9 cellular contexts compared by ENCODE assay signal in genomic region chr1:205429742-205430464, GRCh38. TPM values are rescaled to one million over a fixed set of nuclear protein-coding genes. Genes with fewer than 3 reads are reported as not detected.
A peak's percentile ranks its signal among the peaks of the same experiment; 100 is the strongest.
DNase-seq lines count a peak whose midpoint lies in the region; ATAC-seq and TF ChIP-seq lines count a peak whose summit lies in the region.
"Had no signal": no experiment of that assay in that cellular context is flagged by ENCODE, and none has a peak within 500 bp of the region (broad histone marks: within the 10 kb centered on the region; RNA-seq: fewer than 3 reads in every experiment).

No MANE protein-coding gene starts in this region.

- peak overlapping the region; percentile 74 for H3K4me3 Mint-ChIP-seq in activated CD8-positive, alpha-beta T cell treated with anti-CD3 and anti-CD28 coated beads for 36 hours

- DNase-seq in H7 = no peak
- no peak for DNase-seq in activated CD8-positive, alpha-beta T cell treated with anti-CD3 and anti-CD28 coated beads for 36 hours
- no peak for DNase-seq in heart right ventricle
- DNase-seq in sigmoid colon = no peak
- DNase-seq in foreskin melanocyte = no peak
- no peak for DNase-seq in NCI-H2227 treated with DMSO at 0.1 percent for 48 hours (lab: John Stamatoyannopoulos, UW)
- no peak for DNase-seq in stimulated activated CD4-positive, alpha-beta T cell treated with anti-CD3 and anti-CD28 coated beads, Interleukin-1b, Interleukin-23, amount 100 ng/mL, for 48 hours

- H3K27me3 ChIP-seq in H7 (ENCODE audit: control insufficient read depth, insufficient read depth, low read length) (peaks cover 19% of the 10 kb centered on the region), heart right ventricle (peaks cover 0 to 13% (median 0%) of the 10 kb centered on the region in 7 donors), sigmoid colon (peaks cover 0 to 3% (median 0%) of the 10 kb centered on the region in 3 donors)
- H3K27me3 ChIP-seq: Peyer's patch had no signal

- H3K4me1 ChIP-seq in heart right ventricle = peaks cover 0 to 9% (median 7%) of the 10 kb centered on the region in 9 donors
- H3K4me1 ChIP-seq in sigmoid colon = peaks cover 0 to 9% (median 4%) of the 10 kb centered on the region in 4 donors

- WGBS in heart right ventricle, 2 donors = 85 to 86% methylated on average over 19 of the region's 19 CpGs
- WGBS in sigmoid colon, 2 donors = 87% methylated on average over 19 of the region's 19 CpGs

- no peaks in the 10 kb centered on the region for H3K36me3 Mint-ChIP-seq in activated CD8-positive, alpha-beta T cell treated with anti-CD3 and anti-CD28 coated beads for 36 hours (ENCODE audit: low read depth)

- TF ChIP-seq POLR2A in sigmoid colon (IDR thresholded peaks at IDR 0.05) = no peak

- no peak for ATAC-seq in activated CD8-positive, alpha-beta T cell treated with anti-CD3 and anti-CD28 coated beads for 36 hours
- ATAC-seq in heart right ventricle (no peak), HG03025 (IDR thresholded peaks at IDR 0.05; ENCODE audit: low FRiP score, unreplicated experiment) (no peak)

- no peak overlapping the region for H3K27ac ChIP-seq in heart right ventricle
- H3K27ac ChIP-seq in sigmoid colon = no peak overlapping the region
- H3K27ac ChIP-seq: Peyer's patch had no signal

- no peak for TF ChIP-seq EP300 in sigmoid colon (IDR thresholded peaks at IDR 0.05)

- H3K36me3 ChIP-seq in H7 (replicated peaks; ENCODE audit: control insufficient read depth, insufficient read depth, low read length) (no peaks in the 10 kb centered on the region), heart right ventricle (no peaks in the 10 kb centered on the region), sigmoid colon (no peaks in the 10 kb centered on the region)
- H3K36me3 ChIP-seq: Peyer's patch had no signal

- POLR2A ChIA-PET in activated CD8-positive, alpha-beta T cell treated with anti-CD3 and anti-CD28 coated beads for 36 hours (lab: Charles Lee) = no interaction called here

- H3K4me3 ChIP-seq in H7 (ENCODE audit: insufficient read depth, low read depth, low read length) (peak overlapping the region; percentile 62), heart right ventricle (peak overlapping the region in 8 of 10 donors; percentile 21 to 60 (median 56)), sigmoid colon (peak overlapping the region; percentile 30 to 59 (median 49))

- no peaks in the 10 kb centered on the region for H3K9me3 Mint-ChIP-seq in activated CD8-positive, alpha-beta T cell treated with anti-CD3 and anti-CD28 coated beads for 36 hours

- H3K9me3 ChIP-seq in heart right ventricle = no peaks in the 10 kb centered on the region
- H3K9me3 ChIP-seq in sigmoid colon = no peaks in the 10 kb centered on the region
- H3K9me3 ChIP-seq: Peyer's patch had no signal

- H3K4me1 Mint-ChIP-seq in activated CD8-positive, alpha-beta T cell treated with anti-CD3 and anti-CD28 coated beads for 36 hours (ENCODE audit: low read depth) = peaks cover 7% of the 10 kb centered on the region

- intact Hi-C loops in activated CD8-positive, alpha-beta T cell treated with anti-CD3 and anti-CD28 coated beads for 36 hours (cut with micrococcal nuclease) = no loop called here
- intact Hi-C loops in heart right ventricle (cut with DNase I) (loop anchor here in 6 of 10 donors (1.0 to 10.0 kb wide), 7 partner anchors 17 to 75 kb away; partner anchors contain the start of gene KLHDC8A (in 2 of the 6)), sigmoid colon (cut with DNase I) (no loop called here)

- CTCF ChIA-PET in activated CD8-positive, alpha-beta T cell treated with anti-CD3 and anti-CD28 coated beads for 36 hours (lab: Charles Lee) = interaction anchor here (0.6 to 12.4 kb wide), 28 partner anchors 8 to 161 kb away, joined by 3 to 153 read pairs (median 5); partner anchors contain the start of genes BLACAT1 and LEMD1

- TF ChIP-seq CTCF in activated CD8-positive, alpha-beta T cell treated with anti-CD3 and anti-CD28 coated beads for 36 hours (IDR thresholded peaks at IDR 0.05) = no peak
- no peak for TF ChIP-seq CTCF in heart right ventricle (IDR thresholded peaks at IDR 0.05)
- no peak for TF ChIP-seq CTCF in sigmoid colon (IDR thresholded peaks at IDR 0.05)

- no peak overlapping the region for H3K27ac Mint-ChIP-seq in activated CD8-positive, alpha-beta T cell treated with anti-CD3 and anti-CD28 coated beads for 36 hours

- no peaks in the 10 kb centered on the region for H3K27me3 Mint-ChIP-seq in activated CD8-positive, alpha-beta T cell treated with anti-CD3 and anti-CD28 coated beads for 36 hours

RNA-seq across cellular contexts. Expression of gene LEMD1, which starts 8.0 kb away (rescaled TPM):
- total RNA-seq in H7 (2014; rRNA removed; shearing (Covaris generic)) = 19.4 and 25.1 TPM in 2 replicates
- total RNA-seq in activated CD8-positive, alpha-beta T cell treated with anti-CD3 and anti-CD28 coated beads for 36 hours = under 1 TPM; 0.58 to 0.81 TPM
- total RNA-seq in heart right ventricle = not detected
- polyA plus RNA-seq in heart right ventricle = not detected
- total RNA-seq in sigmoid colon = not detected
- under 1 TPM in 1 of 3 donors, not detected in 2; 0.34 TPM for polyA plus RNA-seq in sigmoid colon

RNA-seq across cellular contexts. Expression of gene BLACAT1, which starts 25.9 kb away (rescaled TPM):
- 6.7 and 9.0 TPM in 2 replicates for total RNA-seq in H7 (2014; rRNA removed; shearing (Covaris generic))
- total RNA-seq in activated CD8-positive, alpha-beta T cell treated with anti-CD3 and anti-CD28 coated beads for 36 hours = under 1 TPM in 1 of 2 experiments, not detected in 1; 0.13 TPM
- under 1 TPM in 1 of 10 donors, not detected in 9; 0.15 TPM for total RNA-seq in heart right ventricle
- polyA plus RNA-seq in heart right ventricle = not detected
- total RNA-seq in sigmoid colon = under 1 TPM in 1 of 4 donors, not detected in 3; 0.36 TPM
- under 1 TPM in 1 of 3 donors, not detected in 2; 0.51 TPM for polyA plus RNA-seq in sigmoid colon

Comparison
In these comparisons a context has a peak if more than half of its experiments do, and no peak if none do; other contexts are left out.
1. RNA of gene LEMD1, which starts 8.0 kb away (total RNA-seq): 19.4 to 25.1 TPM in H7; 0.58 to 0.81 TPM in activated CD8-positive, alpha-beta T cell treated with anti-CD3 and anti-CD28 coated beads for 36 hours, not detected in heart right ventricle and not detected in sigmoid colon; every median in the first group is over 10 times any median in the second.
2. intact Hi-C loops: an anchor here in heart right ventricle (1.0 to 10.0 kb wide); none called in activated CD8-positive, alpha-beta T cell treated with anti-CD3 and anti-CD28 coated beads for 36 hours and sigmoid colon.
3. Peak in every context shown above with its lines, with median percentiles within 50 percentile points of each other: H3K4me3 ChIP-seq.